In genomic region chr7:73976761-73977625, GRCh38 we compare ENCODE assay signal across 16 cellular contexts. TPM values are rescaled to one million over a fixed set of nuclear protein-coding genes. Genes with fewer than 3 reads are reported as not detected.
A peak's percentile ranks its signal among the peaks of the same experiment; 100 is the strongest.
DNase-seq lines count a peak whose midpoint lies in the region; TF ChIP-seq lines count a peak whose summit lies in the region.
"Had no signal": no experiment of that assay in that cellular context is flagged by ENCODE, and none has a peak within 500 bp of the region (broad histone marks: within the 10 kb centered on the region; RNA-seq: fewer than 3 reads in every experiment).

No MANE protein-coding gene starts in this region.

- H2AFZ ChIP-seq in neural progenitor cell (replicated peaks) = peak overlapping the region; percentile 40

- no peaks in the 10 kb centered on the region for H3K36me3 ChIP-seq in neural progenitor cell
- H3K36me3 ChIP-seq: tibial nerve had no signal

- H3K27me3 Mint-ChIP-seq in chondrocyte (ENCODE audit: low read depth) = peaks cover 2% of the 10 kb centered on the region
- H3K27me3 Mint-ChIP-seq in neural progenitor cell (ENCODE audit: insufficient read depth, low read depth) = peaks cover 5% of the 10 kb centered on the region

- H3K4me1 Mint-ChIP-seq in chondrocyte (ENCODE audit: low read depth) = peaks cover 6% of the 10 kb centered on the region
- H3K4me1 Mint-ChIP-seq in neural progenitor cell = peaks cover 22% of the 10 kb centered on the region

- no peaks in the 10 kb centered on the region for H3K9me3 Mint-ChIP-seq in chondrocyte (ENCODE audit: low read depth)
- H3K9me3 Mint-ChIP-seq in neural progenitor cell = no peaks in the 10 kb centered on the region
- H3K9me3 Mint-ChIP-seq: activated T-helper 2 cell treated with anti-CD3 and anti-CD28 coated beads, Interferon-gamma antibody, Interleukin-2, Interleukin-4, amounts not matched to agents 10 μg/mL and 5 μg/mL and 100 μg/mL, durations not matched to agents 14 hours and 24 hours and 36 hours had no signal

- no peak overlapping the region for H3K4me3 ChIP-seq in neural progenitor cell
- H3K4me3 ChIP-seq: tibial nerve had no signal

- no peak for TF ChIP-seq CTCF in GM20000 (IDR thresholded peaks at IDR 0.05; ENCODE audit: extremely low read depth, missing control alignments)
- no peak for TF ChIP-seq CTCF in chondrocyte (IDR thresholded peaks at IDR 0.05)
- no peak for TF ChIP-seq CTCF in neural progenitor cell (IDR thresholded peaks at IDR 0.05)

- no peaks in the 10 kb centered on the region for H4K20me1 ChIP-seq in neural progenitor cell (ENCODE audit: low read depth)

- no peaks in the 10 kb centered on the region for H3F3A ChIP-seq in neural progenitor cell (ENCODE audit: low read depth)

- H3K79me2 ChIP-seq in neural progenitor cell (ENCODE audit: low read depth) = no peaks in the 10 kb centered on the region

- DNase-seq in AG08395 (ENCODE audit: low spot score) (peak; percentile 91), GM20000 (ENCODE audit: low spot score) (peak; percentile 19), chondrocyte (ENCODE audit: low spot score) (peak; percentile 82), neural progenitor cell (ENCODE audit: low spot score) (no peak), NCI-H510A (lab: John Stamatoyannopoulos, UW) (no peak), erythroblast (lab: John Stamatoyannopoulos, UW) (no peak), NCI-H2081 treated with DMSO at 0.1 percent for 48 hours (lab: John Stamatoyannopoulos, UW) (no peak)
- no peak for DNase-seq in activated CD4-positive, alpha-beta T cell treated with anti-CD3 and anti-CD28 coated beads for 4 hours
- DNase-seq: activated CD8-positive, alpha-beta memory T cell treated with anti-CD3 and anti-CD28 coated beads for 24 hours; DMS 273 treated with DMSO at 0.1 percent for 48 hours; left colon; NCI-H226 had no signal

- H3K27me3 ChIP-seq in neural progenitor cell = no peaks in the 10 kb centered on the region
- H3K27me3 ChIP-seq: tibial nerve had no signal

- peaks cover under 1% of the 10 kb centered on the region for H3K4me1 ChIP-seq in neural progenitor cell

- H3K9ac ChIP-seq in neural progenitor cell = no peak overlapping the region

- no peaks in the 10 kb centered on the region for H3K36me3 Mint-ChIP-seq in chondrocyte (ENCODE audit: low read depth)
- no peaks in the 10 kb centered on the region for H3K36me3 Mint-ChIP-seq in neural progenitor cell

- no peak overlapping the region for H3K27ac Mint-ChIP-seq in chondrocyte (ENCODE audit: unreplicated experiment)
- no peak overlapping the region for H3K27ac Mint-ChIP-seq in neural progenitor cell
- H3K27ac Mint-ChIP-seq: activated T-helper 2 cell treated with anti-CD3 and anti-CD28 coated beads, Interferon-gamma antibody, Interleukin-2, Interleukin-4, amounts not matched to agents 10 μg/mL and 5 μg/mL and 100 μg/mL, durations not matched to agents 14 hours and 24 hours and 36 hours had no signal

- no peak for TF ChIP-seq POLR2A in erythroblast (IDR thresholded peaks at IDR 0.05; ENCODE audit: low read length)

- H3K27ac ChIP-seq in neural progenitor cell = no peak overlapping the region
- H3K27ac ChIP-seq: epithelial cell of prostate, tibial nerve had no signal

- no peaks in the 10 kb centered on the region for H3K9me3 ChIP-seq in neural progenitor cell (ENCODE audit: low read depth)
- H3K9me3 ChIP-seq: tibial nerve had no signal

- H3K4me3 Mint-ChIP-seq in chondrocyte (ENCODE audit: unreplicated experiment) (no peak overlapping the region), neural progenitor cell (no peak overlapping the region)

- H3K4me2 ChIP-seq in neural progenitor cell = no peak overlapping the region

RNA-seq across cellular contexts. Expression of gene ELN, which starts 51.0 kb away (rescaled TPM):
- total RNA-seq in chondrocyte (8,224 to 15,554 TPM (median 15,093 TPM) in 3 replicates), neural progenitor cell (ENCODE audit: low replicate concordance) (0.47 and 1.1 TPM in 2 replicates)
- total RNA-seq: activated T-helper 2 cell treated with anti-CD3 and anti-CD28 coated beads, Interferon-gamma antibody, Interleukin-2, Interleukin-4, amounts not matched to agents 10 μg/mL and 5 μg/mL and 100 μg/mL, durations not matched to agents 14 hours and 24 hours and 36 hours; H4 had no signal

Comparison
In these comparisons a context has a peak if more than half of its experiments do, and no peak if none do; other contexts are left out.
1. DNase-seq: peak in AG08395 (single experiment), GM20000 (single experiment) and chondrocyte (single experiment); none in neural progenitor cell (single experiment), NCI-H510A (single experiment), erythroblast (0 of 2), activated CD4-positive, alpha-beta T cell treated with anti-CD3 and anti-CD28 coated beads for 4 hours (0 of 2) and NCI-H2081 treated with DMSO at 0.1 percent for 48 hours (single experiment).
2. RNA of gene ELN, which starts 51.0 kb away (total RNA-seq): 8,224 to 15,554 TPM in chondrocyte; 0.47 to 1.1 TPM in neural progenitor cell; every median in the first group is over 1,000 times any median in the second.